ENCODE assay signal across 2 cellular contexts in genomic region chr13:67225252-67226159, GRCh38.
TF ChIP-seq lines count a peak whose summit lies in the region.

No MANE protein-coding gene starts in this region.

TF ChIP-seq in Ishikawa, 13 proteins besides CTCF, POLR2A, EP300 and RAD21:
- TF ChIP-seq TEAD4 (IDR thresholded peaks at IDR 0.05) (no peak), ZBTB7A (IDR thresholded peaks at IDR 0.05; ENCODE audit: low read depth) (no peak), TCF12 (IDR thresholded peaks at IDR 0.05; ENCODE audit: low read depth) (no peak), EGR1 (IDR thresholded peaks at IDR 0.05) (no peak), FOXM1 (IDR thresholded peaks at IDR 0.05; ENCODE audit: borderline replicate concordance, low read depth) (no peak), REST (IDR thresholded peaks at IDR 0.05; ENCODE audit: low read depth) (no peak), USF1 (IDR thresholded peaks at IDR 0.05) (peak; percentile 71)

TF ChIP-seq in K562, 482 proteins besides CTCF, POLR2A, EP300 and RAD21:
- no peak for TF ChIP-seq ZNF668 (CRISPR knock-in tag; IDR thresholded peaks at IDR 0.05)
- TF ChIP-seq, protein P1, sequence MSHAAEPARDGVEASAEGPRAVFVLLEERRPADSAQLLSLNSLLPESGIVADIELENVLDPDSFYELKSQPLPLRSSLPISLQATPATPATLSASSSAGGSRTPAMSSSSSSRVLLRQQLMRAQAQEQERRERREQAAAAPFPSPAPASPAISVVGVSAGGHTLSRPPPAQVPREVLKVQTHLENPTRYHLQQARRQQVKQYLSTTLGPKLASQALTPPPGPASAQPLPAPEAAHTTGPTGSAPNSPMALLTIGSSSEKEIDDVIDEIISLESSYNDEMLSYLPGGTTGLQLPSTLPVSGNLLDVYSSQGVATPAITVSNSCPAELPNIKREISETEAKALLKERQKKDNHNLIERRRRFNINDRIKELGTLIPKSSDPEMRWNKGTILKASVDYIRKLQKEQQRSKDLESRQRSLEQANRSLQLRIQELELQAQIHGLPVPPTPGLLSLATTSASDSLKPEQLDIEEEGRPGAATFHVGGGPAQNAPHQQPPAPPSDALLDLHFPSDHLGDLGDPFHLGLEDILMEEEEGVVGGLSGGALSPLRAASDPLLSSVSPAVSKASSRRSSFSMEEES (CRISPR knock-in tag; IDR thresholded peaks at IDR 0.05), result peak; percentile 25; the same call in 1 of the 2 replicates
- TF ChIP-seq, protein P2, sequence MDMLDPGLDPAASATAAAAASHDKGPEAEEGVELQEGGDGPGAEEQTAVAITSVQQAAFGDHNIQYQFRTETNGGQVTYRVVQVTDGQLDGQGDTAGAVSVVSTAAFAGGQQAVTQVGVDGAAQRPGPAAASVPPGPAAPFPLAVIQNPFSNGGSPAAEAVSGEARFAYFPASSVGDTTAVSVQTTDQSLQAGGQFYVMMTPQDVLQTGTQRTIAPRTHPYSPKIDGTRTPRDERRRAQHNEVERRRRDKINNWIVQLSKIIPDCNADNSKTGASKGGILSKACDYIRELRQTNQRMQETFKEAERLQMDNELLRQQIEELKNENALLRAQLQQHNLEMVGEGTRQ (CRISPR knock-in tag; IDR thresholded peaks at IDR 0.05), result peak; percentile 41
- no peak for TF ChIP-seq DLX4 (CRISPR knock-in tag; IDR thresholded peaks at IDR 0.05)
